28 cellular contexts compared by ENCODE assay signal in genomic region chrX:7316887-7317286, GRCh38.
DNase-seq lines count a peak whose midpoint lies in the region; ATAC-seq and TF ChIP-seq lines count a peak whose summit lies in the region.
"Had no signal": no experiment of that assay in that cellular context is flagged by ENCODE, and none has a peak within 500 bp of the region (broad histone marks: within the 10 kb centered on the region; RNA-seq: fewer than 3 reads in every experiment).

No MANE protein-coding gene starts in this region.

- H2AFZ ChIP-seq in GM23248 = no peak overlapping the region

- in situ Hi-C loops in GM23248 (cut with MboI) = no loop called here

- ATAC-seq in psoas muscle = peak; percentile 70 to 78 (median 74)
- no peak for ATAC-seq in naive thymus-derived CD4-positive, alpha-beta T cell
- no peak for ATAC-seq in T-cell (replicated peaks in 1 of 4)
- ATAC-seq in T-helper 17 cell = no peak
- ATAC-seq: CD8-positive, alpha-beta T cell; stimulated activated memory B cell treated with anti-CD40 and anti-IgM and Interleukin-4, amounts not matched to agents 10 μg/mL and 1 μg/mL and 100 μg/mL, for 72 hours had no signal

- H3K27ac ChIP-seq in GM23248 (peak overlapping the region; percentile 66), psoas muscle (peak overlapping the region; percentile 41)
- H3K27ac ChIP-seq in naive thymus-derived CD4-positive, alpha-beta T cell (ENCODE audit: low read depth, low read length) = no peak overlapping the region

- no peaks in the 10 kb centered on the region for H3K36me3 ChIP-seq in GM23248 (ENCODE audit: low read depth)
- H3K36me3 ChIP-seq in psoas muscle (ENCODE audit: insufficient read depth in 1 of 2, low read depth in 1 of 2) = no peaks in the 10 kb centered on the region
- no peaks in the 10 kb centered on the region for H3K36me3 ChIP-seq in naive thymus-derived CD4-positive, alpha-beta T cell (ENCODE audit: control insufficient read depth in 2 of 3, insufficient read depth in 3 of 3, low read length in 3 of 3)

- no peaks in the 10 kb centered on the region for H3K9me2 ChIP-seq in GM23248 (ENCODE audit: insufficient read depth)

- CTCF ChIA-PET in naive thymus-derived CD4-positive, alpha-beta T cell (lab: Charles Lee) = no interaction called here
- CTCF ChIA-PET in T-cell (lab: Charles Lee) = no interaction called here

- H3K27me3 ChIP-seq in GM23248 (replicated peaks; ENCODE audit: insufficient read depth) = no peaks in the 10 kb centered on the region
- no peaks in the 10 kb centered on the region for H3K27me3 ChIP-seq in psoas muscle (ENCODE audit: insufficient read depth in 3 of 3, low read length in 2 of 3)
- no peaks in the 10 kb centered on the region for H3K27me3 ChIP-seq in naive thymus-derived CD4-positive, alpha-beta T cell (ENCODE audit: control insufficient read depth in 2 of 2, insufficient read depth in 2 of 2, low read length in 2 of 2)

- no peaks in the 10 kb centered on the region for H3K79me2 ChIP-seq in GM23248 (ENCODE audit: insufficient read depth)

- H3K4me2 ChIP-seq in GM23248 (ENCODE audit: unreplicated experiment) = no peak overlapping the region

- H3K4me1 Mint-ChIP-seq in naive thymus-derived CD4-positive, alpha-beta T cell = peaks cover 0 to 4% (median 0%) of the 10 kb centered on the region in 7 donors
- no peaks in the 10 kb centered on the region for H3K4me1 Mint-ChIP-seq in T-cell
- H3K4me1 Mint-ChIP-seq in T-helper 17 cell = no peaks in the 10 kb centered on the region
- H3K4me1 Mint-ChIP-seq: activated naive CD4-positive, alpha-beta T cell treated with anti-CD3 and anti-CD28 coated beads, Interleukin-2, amount 10 ng/mL, durations not matched to agents 7 days and 5 days; nephron progenitor cell; stimulated activated memory B cell treated with anti-CD40 and anti-IgM and Interleukin-4, amounts not matched to agents 10 μg/mL and 1 μg/mL and 100 μg/mL, for 72 hours had no signal

- H4K20me1 ChIP-seq in GM23248 (ENCODE audit: insufficient read depth) = no peaks in the 10 kb centered on the region

- no peak for TF ChIP-seq CTCF in AG09319 (IDR thresholded peaks at IDR 0.05; ENCODE audit: low read depth, low read length)
- TF ChIP-seq CTCF in fibroblast of mammary gland (conservative IDR thresholded peaks at IDR 0.05; ENCODE audit: control insufficient read depth, insufficient read depth, low read depth, low read length) = no peak
- no peak for TF ChIP-seq CTCF in psoas muscle (IDR thresholded peaks at IDR 0.05)

- peaks cover 10% of the 10 kb centered on the region for H3K4me1 ChIP-seq in GM23248 (ENCODE audit: insufficient read depth)
- H3K4me1 ChIP-seq in psoas muscle = peaks cover 3% of the 10 kb centered on the region
- H3K4me1 ChIP-seq in naive thymus-derived CD4-positive, alpha-beta T cell (ENCODE audit: control insufficient read depth in 2 of 2, insufficient read depth in 2 of 2, low read length in 2 of 2) = no peaks in the 10 kb centered on the region

- DNase-seq in AG09319 (ENCODE audit: extremely low read depth, low read depth) = peak; percentile 24
- DNase-seq in GM23248 = peak; percentile 81
- peak; percentile 62 for DNase-seq in fibroblast of mammary gland (ENCODE audit: low read depth)
- DNase-seq in psoas muscle = no peak
- DNase-seq in COLO829 (ENCODE audit: low spot score) = no peak
- DNase-seq in naive thymus-derived CD4-positive, alpha-beta T cell = no peak
- DNase-seq in T-cell = no peak
- DNase-seq in T-helper 17 cell = no peak
- DNase-seq: activated CD4-positive, alpha-beta memory T cell treated with anti-CD3 and anti-CD28 coated beads for 36 hours; activated CD4-positive, CD25-positive, alpha-beta regulatory T cell treated with anti-CD3 and anti-CD28 coated beads, Interleukin-2, amount 50 U/mL, for 72 hours; activated CD8-positive, alpha-beta memory T cell treated with anti-CD3 and anti-CD28 coated beads, Interleukin-2, amount 50 U/mL, for 4 hours; activated naive CD4-positive, alpha-beta T cell treated with anti-CD3 and anti-CD28 coated beads, Interleukin-2, amount 10 ng/mL, durations not matched to agents 7 days and 5 days; AML-193; amniotic stem cell; CD8-positive, alpha-beta T cell; DMS153; effector CD8-positive, alpha-beta T cell; erythroblast; glutamatergic neuron; H9; NCI-H2029 treated with DMSO at 0.1 percent for 48 hours; NCI-H226; nephron progenitor cell; RPMI8226; stimulated activated CD4-positive, alpha-beta T cell treated with anti-CD3 and anti-CD28 coated beads, Interleukin-4, amount 100 ng/mL, for 4 hours; substantia nigra; T-helper 1 cell had no signal

- WGBS in GM23248 (ENCODE audit: low coverage in 1 of 2, low lambda C conversion rate in 2 of 2, missing lambda C conversion rate in 2 of 2), 2 experiments = 3 to 5% methylated on average over 2 of the region's 2 CpGs
- 24 to 44% (median 37%) methylated on average over 2 of the region's 2 CpGs for WGBS in psoas muscle, 3 donors

- H3K9me3 Mint-ChIP-seq in naive thymus-derived CD4-positive, alpha-beta T cell = peaks cover 0 to 3% (median 0%) of the 10 kb centered on the region in 11 donors
- H3K9me3 Mint-ChIP-seq in T-cell = peaks cover 0 to 4% (median 0%) of the 10 kb centered on the region in 3 donors
- H3K9me3 Mint-ChIP-seq: activated CD4-positive, alpha-beta memory T cell treated with anti-CD3 and anti-CD28 coated beads for 36 hours; activated naive CD4-positive, alpha-beta T cell treated with anti-CD3 and anti-CD28 coated beads, Interleukin-2, amount 10 ng/mL, durations not matched to agents 7 days and 5 days; CD8-positive, alpha-beta T cell; H9; nephron progenitor cell; stimulated activated memory B cell treated with anti-CD40 and anti-IgM and Interleukin-4, amounts not matched to agents 10 μg/mL and 1 μg/mL and 100 μg/mL, for 72 hours had no signal

- no peaks in the 10 kb centered on the region for H3K27me3 Mint-ChIP-seq in naive thymus-derived CD4-positive, alpha-beta T cell
- no peaks in the 10 kb centered on the region for H3K27me3 Mint-ChIP-seq in T-cell
- H3K27me3 Mint-ChIP-seq in T-helper 17 cell = no peaks in the 10 kb centered on the region
- H3K27me3 Mint-ChIP-seq: activated CD4-positive, alpha-beta memory T cell treated with anti-CD3 and anti-CD28 coated beads for 36 hours; activated naive CD4-positive, alpha-beta T cell treated with anti-CD3 and anti-CD28 coated beads, Interleukin-2, amount 10 ng/mL, durations not matched to agents 7 days and 5 days; stimulated activated memory B cell treated with anti-CD40 and anti-IgM and Interleukin-4, amounts not matched to agents 10 μg/mL and 1 μg/mL and 100 μg/mL, for 72 hours had no signal

- H3F3A ChIP-seq in GM23248 (ENCODE audit: insufficient read depth) = peaks cover 16% of the 10 kb centered on the region

- H3K4me3 Mint-ChIP-seq in naive thymus-derived CD4-positive, alpha-beta T cell = no peak overlapping the region
- H3K4me3 Mint-ChIP-seq in T-cell (no peak overlapping the region), T-helper 17 cell (no peak overlapping the region)
- H3K4me3 Mint-ChIP-seq: activated CD4-positive, alpha-beta memory T cell treated with anti-CD3 and anti-CD28 coated beads for 36 hours; activated naive CD4-positive, alpha-beta T cell treated with anti-CD3 and anti-CD28 coated beads, Interleukin-2, amount 10 ng/mL, durations not matched to agents 7 days and 5 days; CD8-positive, alpha-beta T cell; H9; nephron progenitor cell; stimulated activated memory B cell treated with anti-CD40 and anti-IgM and Interleukin-4, amounts not matched to agents 10 μg/mL and 1 μg/mL and 100 μg/mL, for 72 hours had no signal

- no peaks in the 10 kb centered on the region for H3K9me3 ChIP-seq in GM23248 (ENCODE audit: low read depth)
- no peaks in the 10 kb centered on the region for H3K9me3 ChIP-seq in psoas muscle
- H3K9me3 ChIP-seq in naive thymus-derived CD4-positive, alpha-beta T cell (ENCODE audit: control insufficient read depth in 2 of 3, low read length in 3 of 3) = no peaks in the 10 kb centered on the region
- H3K9me3 ChIP-seq in T-helper 17 cell (ENCODE audit: control insufficient read depth, low read length, poor library complexity, severe bottlenecking) = no peaks in the 10 kb centered on the region

- no peak overlapping the region for H3K4me3 ChIP-seq in GM23248
- no peak overlapping the region for H3K4me3 ChIP-seq in fibroblast of mammary gland (ENCODE audit: control insufficient read depth, low read depth, low read length)
- H3K4me3 ChIP-seq in psoas muscle = no peak overlapping the region
- no peak overlapping the region for H3K4me3 ChIP-seq in naive thymus-derived CD4-positive, alpha-beta T cell (ENCODE audit: low read length)

- peaks cover 0 to 18% (median 0%) of the 10 kb centered on the region in 5 donors for H3K36me3 Mint-ChIP-seq in naive thymus-derived CD4-positive, alpha-beta T cell
- peaks cover 6% of the 10 kb centered on the region for H3K36me3 Mint-ChIP-seq in T-cell
- no peaks in the 10 kb centered on the region for H3K36me3 Mint-ChIP-seq in T-helper 17 cell (ENCODE audit: low read depth)
- H3K36me3 Mint-ChIP-seq: activated CD4-positive, alpha-beta memory T cell treated with anti-CD3 and anti-CD28 coated beads for 36 hours; activated naive CD4-positive, alpha-beta T cell treated with anti-CD3 and anti-CD28 coated beads, Interleukin-2, amount 10 ng/mL, durations not matched to agents 7 days and 5 days; CD8-positive, alpha-beta T cell had no signal

- H3K9ac ChIP-seq in GM23248 = no peak overlapping the region

- no peak overlapping the region for H3K27ac Mint-ChIP-seq in naive thymus-derived CD4-positive, alpha-beta T cell
- H3K27ac Mint-ChIP-seq in T-cell = no peak overlapping the region
- no peak overlapping the region for H3K27ac Mint-ChIP-seq in T-helper 17 cell
- H3K27ac Mint-ChIP-seq: activated CD4-positive, alpha-beta memory T cell treated with anti-CD3 and anti-CD28 coated beads for 36 hours; activated naive CD4-positive, alpha-beta T cell treated with anti-CD3 and anti-CD28 coated beads, Interleukin-2, amount 10 ng/mL, durations not matched to agents 7 days and 5 days; CD8-positive, alpha-beta T cell; H9; nephron progenitor cell; stimulated activated memory B cell treated with anti-CD40 and anti-IgM and Interleukin-4, amounts not matched to agents 10 μg/mL and 1 μg/mL and 100 μg/mL, for 72 hours had no signal

- POLR2A ChIA-PET in naive thymus-derived CD4-positive, alpha-beta T cell (lab: Charles Lee) = no interaction called here
- POLR2A ChIA-PET in T-cell (lab: Charles Lee) = no interaction called here

- intact Hi-C loops in psoas muscle (cut with DNase I) = no loop called here
- intact Hi-C loops in naive thymus-derived CD4-positive, alpha-beta T cell (cut with micrococcal nuclease) = no loop called here

Comparison
In these comparisons a context has a peak if more than half of its experiments do, and no peak if none do; other contexts are left out.
1. DNase-seq: peak in AG09319 (single experiment), GM23248 (single experiment) and fibroblast of mammary gland (single experiment); none in psoas muscle (0 of 2), COLO829 (single experiment), naive thymus-derived CD4-positive, alpha-beta T cell (0 of 9), T-cell (0 of 34) and T-helper 17 cell (0 of 3).
2. ATAC-seq: peak in psoas muscle (4 of 4); none in naive thymus-derived CD4-positive, alpha-beta T cell (single experiment), T-cell (0 of 4) and T-helper 17 cell (single experiment).